1 cellular context compared by ENCODE assay signal in the genomic region with DNA sequence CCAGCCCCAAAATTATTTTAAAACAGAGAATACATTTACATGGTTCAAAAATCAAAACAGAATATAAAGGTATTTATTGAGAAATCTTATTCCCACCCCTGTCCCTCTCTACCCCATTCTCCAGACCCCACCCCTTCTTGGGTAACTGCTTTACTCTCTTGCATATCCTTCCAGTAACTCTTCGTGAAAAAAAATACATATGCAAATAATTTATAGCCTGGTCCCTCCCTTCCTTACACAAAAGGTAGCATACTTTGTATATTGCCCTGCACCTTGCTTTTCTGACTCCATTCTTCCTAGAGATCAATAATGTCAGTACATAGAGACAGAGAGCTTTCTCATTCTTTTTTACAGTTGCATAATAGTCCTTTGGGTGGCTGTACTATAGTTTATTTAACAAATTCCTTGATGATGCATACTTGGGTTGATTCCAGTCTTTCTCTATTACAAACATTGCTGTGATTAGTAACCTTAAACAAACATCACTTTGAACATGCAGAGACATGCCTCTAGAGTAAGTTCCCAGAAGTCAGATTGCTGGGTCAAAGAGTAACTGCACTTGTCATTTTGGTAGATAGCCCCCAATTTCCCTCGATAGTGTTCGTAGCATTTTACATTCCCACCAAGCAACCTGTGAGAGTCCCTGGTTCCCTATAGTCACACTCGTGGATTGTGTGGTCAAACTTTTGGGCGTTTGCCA.
A peak's percentile ranks its signal among the peaks of the same experiment; 100 is the strongest.
TF ChIP-seq lines count a peak whose summit lies in the region.

No MANE protein-coding gene starts in this region.

TF ChIP-seq in HepG2, 621 proteins besides CTCF, POLR2A, EP300 and RAD21 (continued from another document and continues in another):
- TF ChIP-seq ZSCAN29 (CRISPR knock-in tag; conservative IDR thresholded peaks at IDR 0.05), result 0 out of 2 replicates have a peak, but pooled peaks have one; percentile 5
- TF ChIP-seq ZNF720 (CRISPR knock-in tag; IDR thresholded peaks at IDR 0.05), result no peak
- TF ChIP-seq, protein P1, sequence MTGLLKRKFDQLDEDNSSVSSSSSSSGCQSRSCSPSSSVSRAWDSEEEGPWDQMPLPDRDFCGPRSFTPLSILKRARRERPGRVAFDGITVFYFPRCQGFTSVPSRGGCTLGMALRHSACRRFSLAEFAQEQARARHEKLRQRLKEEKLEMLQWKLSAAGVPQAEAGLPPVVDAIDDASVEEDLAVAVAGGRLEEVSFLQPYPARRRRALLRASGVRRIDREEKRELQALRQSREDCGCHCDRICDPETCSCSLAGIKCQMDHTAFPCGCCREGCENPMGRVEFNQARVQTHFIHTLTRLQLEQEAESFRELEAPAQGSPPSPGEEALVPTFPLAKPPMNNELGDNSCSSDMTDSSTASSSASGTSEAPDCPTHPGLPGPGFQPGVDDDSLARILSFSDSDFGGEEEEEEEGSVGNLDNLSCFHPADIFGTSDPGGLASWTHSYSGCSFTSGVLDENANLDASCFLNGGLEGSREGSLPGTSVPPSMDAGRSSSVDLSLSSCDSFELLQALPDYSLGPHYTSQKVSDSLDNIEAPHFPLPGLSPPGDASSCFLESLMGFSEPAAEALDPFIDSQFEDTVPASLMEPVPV (CRISPR knock-in tag; IDR thresholded peaks at IDR 0.05), result peak; percentile 27; the same call in 1 of the 2 replicates
- TF ChIP-seq, protein P2, sequence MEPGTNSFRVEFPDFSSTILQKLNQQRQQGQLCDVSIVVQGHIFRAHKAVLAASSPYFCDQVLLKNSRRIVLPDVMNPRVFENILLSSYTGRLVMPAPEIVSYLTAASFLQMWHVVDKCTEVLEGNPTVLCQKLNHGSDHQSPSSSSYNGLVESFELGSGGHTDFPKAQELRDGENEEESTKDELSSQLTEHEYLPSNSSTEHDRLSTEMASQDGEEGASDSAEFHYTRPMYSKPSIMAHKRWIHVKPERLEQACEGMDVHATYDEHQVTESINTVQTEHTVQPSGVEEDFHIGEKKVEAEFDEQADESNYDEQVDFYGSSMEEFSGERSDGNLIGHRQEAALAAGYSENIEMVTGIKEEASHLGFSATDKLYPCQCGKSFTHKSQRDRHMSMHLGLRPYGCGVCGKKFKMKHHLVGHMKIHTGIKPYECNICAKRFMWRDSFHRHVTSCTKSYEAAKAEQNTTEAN (CRISPR knock-in tag; conservative IDR thresholded peaks at IDR 0.05), result peak; percentile 45; the same call in 1 of the 2 replicates
- TF ChIP-seq ERF (CRISPR knock-in tag; IDR thresholded peaks at IDR 0.05), result peak; percentile 48; the same call in 1 of the 2 replicates
- peak; percentile 84 for TF ChIP-seq TFE3 (CRISPR knock-in tag; IDR thresholded peaks at IDR 0.05)
- TF ChIP-seq NBN (conservative IDR thresholded peaks at IDR 0.05), result no peak
- TF ChIP-seq, protein P3, sequence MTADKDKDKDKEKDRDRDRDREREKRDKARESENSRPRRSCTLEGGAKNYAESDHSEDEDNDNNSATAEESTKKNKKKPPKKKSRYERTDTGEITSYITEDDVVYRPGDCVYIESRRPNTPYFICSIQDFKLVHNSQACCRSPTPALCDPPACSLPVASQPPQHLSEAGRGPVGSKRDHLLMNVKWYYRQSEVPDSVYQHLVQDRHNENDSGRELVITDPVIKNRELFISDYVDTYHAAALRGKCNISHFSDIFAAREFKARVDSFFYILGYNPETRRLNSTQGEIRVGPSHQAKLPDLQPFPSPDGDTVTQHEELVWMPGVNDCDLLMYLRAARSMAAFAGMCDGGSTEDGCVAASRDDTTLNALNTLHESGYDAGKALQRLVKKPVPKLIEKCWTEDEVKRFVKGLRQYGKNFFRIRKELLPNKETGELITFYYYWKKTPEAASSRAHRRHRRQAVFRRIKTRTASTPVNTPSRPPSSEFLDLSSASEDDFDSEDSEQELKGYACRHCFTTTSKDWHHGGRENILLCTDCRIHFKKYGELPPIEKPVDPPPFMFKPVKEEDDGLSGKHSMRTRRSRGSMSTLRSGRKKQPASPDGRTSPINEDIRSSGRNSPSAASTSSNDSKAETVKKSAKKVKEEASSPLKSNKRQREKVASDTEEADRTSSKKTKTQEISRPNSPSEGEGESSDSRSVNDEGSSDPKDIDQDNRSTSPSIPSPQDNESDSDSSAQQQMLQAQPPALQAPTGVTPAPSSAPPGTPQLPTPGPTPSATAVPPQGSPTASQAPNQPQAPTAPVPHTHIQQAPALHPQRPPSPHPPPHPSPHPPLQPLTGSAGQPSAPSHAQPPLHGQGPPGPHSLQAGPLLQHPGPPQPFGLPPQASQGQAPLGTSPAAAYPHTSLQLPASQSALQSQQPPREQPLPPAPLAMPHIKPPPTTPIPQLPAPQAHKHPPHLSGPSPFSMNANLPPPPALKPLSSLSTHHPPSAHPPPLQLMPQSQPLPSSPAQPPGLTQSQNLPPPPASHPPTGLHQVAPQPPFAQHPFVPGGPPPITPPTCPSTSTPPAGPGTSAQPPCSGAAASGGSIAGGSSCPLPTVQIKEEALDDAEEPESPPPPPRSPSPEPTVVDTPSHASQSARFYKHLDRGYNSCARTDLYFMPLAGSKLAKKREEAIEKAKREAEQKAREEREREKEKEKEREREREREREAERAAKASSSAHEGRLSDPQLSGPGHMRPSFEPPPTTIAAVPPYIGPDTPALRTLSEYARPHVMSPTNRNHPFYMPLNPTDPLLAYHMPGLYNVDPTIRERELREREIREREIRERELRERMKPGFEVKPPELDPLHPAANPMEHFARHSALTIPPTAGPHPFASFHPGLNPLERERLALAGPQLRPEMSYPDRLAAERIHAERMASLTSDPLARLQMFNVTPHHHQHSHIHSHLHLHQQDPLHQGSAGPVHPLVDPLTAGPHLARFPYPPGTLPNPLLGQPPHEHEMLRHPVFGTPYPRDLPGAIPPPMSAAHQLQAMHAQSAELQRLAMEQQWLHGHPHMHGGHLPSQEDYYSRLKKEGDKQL (CRISPR knock-in tag; IDR thresholded peaks at IDR 0.05; ENCODE audit: low read depth), result peak; percentile 91
- TF ChIP-seq ZKSCAN5 (CRISPR knock-in tag; IDR thresholded peaks at IDR 0.05), result no peak
- no peak for TF ChIP-seq SALL2 (CRISPR knock-in tag; IDR thresholded peaks at IDR 0.05)
- TF ChIP-seq FOXJ3 (CRISPR knock-in tag; IDR thresholded peaks at IDR 0.05; ENCODE audit: borderline replicate concordance), result peak; percentile 95; the same call in 1 of the 2 replicates
- TF ChIP-seq HOXA3 (CRISPR knock-in tag; IDR thresholded peaks at IDR 0.05), result peak; percentile 61
- TF ChIP-seq PAF1 (CRISPR knock-in tag; IDR thresholded peaks at IDR 0.05), result no peak
- TF ChIP-seq PRDM15 (CRISPR knock-in tag; IDR thresholded peaks at IDR 0.05), result no peak
- TF ChIP-seq ZNF503 (CRISPR knock-in tag; IDR thresholded peaks at IDR 0.05), result peak; percentile 92
- TF ChIP-seq, protein P4, sequence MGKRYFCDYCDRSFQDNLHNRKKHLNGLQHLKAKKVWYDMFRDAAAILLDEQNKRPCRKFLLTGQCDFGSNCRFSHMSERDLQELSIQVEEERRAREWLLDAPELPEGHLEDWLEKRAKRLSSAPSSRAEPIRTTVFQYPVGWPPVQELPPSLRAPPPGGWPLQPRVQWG (CRISPR knock-in tag; IDR thresholded peaks at IDR 0.05; ENCODE audit: borderline replicate concordance, low read depth), result no peak
- TF ChIP-seq KLF9 (CRISPR knock-in tag; IDR thresholded peaks at IDR 0.05; ENCODE audit: low read depth), result 0 out of 2 replicates have a peak, but pooled peaks have one; percentile 46
- TF ChIP-seq, protein P5, sequence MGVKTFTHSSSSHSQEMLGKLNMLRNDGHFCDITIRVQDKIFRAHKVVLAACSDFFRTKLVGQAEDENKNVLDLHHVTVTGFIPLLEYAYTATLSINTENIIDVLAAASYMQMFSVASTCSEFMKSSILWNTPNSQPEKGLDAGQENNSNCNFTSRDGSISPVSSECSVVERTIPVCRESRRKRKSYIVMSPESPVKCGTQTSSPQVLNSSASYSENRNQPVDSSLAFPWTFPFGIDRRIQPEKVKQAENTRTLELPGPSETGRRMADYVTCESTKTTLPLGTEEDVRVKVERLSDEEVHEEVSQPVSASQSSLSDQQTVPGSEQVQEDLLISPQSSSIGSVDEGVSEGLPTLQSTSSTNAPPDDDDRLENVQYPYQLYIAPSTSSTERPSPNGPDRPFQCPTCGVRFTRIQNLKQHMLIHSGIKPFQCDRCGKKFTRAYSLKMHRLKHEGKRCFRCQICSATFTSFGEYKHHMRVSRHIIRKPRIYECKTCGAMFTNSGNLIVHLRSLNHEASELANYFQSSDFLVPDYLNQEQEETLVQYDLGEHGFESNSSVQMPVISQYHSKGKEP (CRISPR knock-in tag; IDR thresholded peaks at IDR 0.05), result no peak
- TF ChIP-seq HOXA9 (CRISPR knock-in tag; IDR thresholded peaks at IDR 0.05; ENCODE audit: borderline replicate concordance), result no peak
- TF ChIP-seq MBNL3 (CRISPR knock-in tag; conservative IDR thresholded peaks at IDR 0.05), result no peak
- no peak for TF ChIP-seq SAFB2 (CRISPR knock-in tag; IDR thresholded peaks at IDR 0.05; ENCODE audit: borderline replicate concordance, low read depth)
- TF ChIP-seq ZNF670 (CRISPR knock-in tag; IDR thresholded peaks at IDR 0.05; ENCODE audit: borderline replicate concordance), result peak; percentile 66; the same call in 1 of the 2 replicates
- TF ChIP-seq ZNF605 (CRISPR knock-in tag; IDR thresholded peaks at IDR 0.05), result no peak
- peak; percentile 86 for TF ChIP-seq PHF21A (CRISPR knock-in tag; IDR thresholded peaks at IDR 0.05)
- no peak for TF ChIP-seq ZNF552 (CRISPR knock-in tag; IDR thresholded peaks at IDR 0.05; ENCODE audit: borderline replicate concordance)
- TF ChIP-seq, protein P6, sequence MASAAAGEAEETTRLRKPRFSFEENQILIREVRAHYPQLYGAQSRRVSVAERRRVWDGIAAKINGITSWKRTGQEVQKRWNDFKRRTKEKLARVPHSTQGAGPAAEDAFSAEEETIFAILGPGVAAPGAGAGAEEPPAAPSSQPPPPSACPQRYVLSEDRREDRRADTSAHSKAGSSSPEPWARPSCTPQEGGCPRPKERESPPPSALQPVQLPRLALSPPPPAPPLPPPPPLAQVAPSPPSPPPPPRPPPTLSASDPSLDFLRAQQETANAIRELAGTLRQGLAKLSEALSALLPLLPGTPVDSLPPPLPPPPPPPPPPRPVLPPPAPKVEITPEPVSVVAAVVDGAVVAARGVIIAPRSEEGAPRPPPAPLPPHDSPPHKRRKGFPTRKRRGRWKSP (CRISPR knock-in tag; IDR thresholded peaks at IDR 0.05), result peak; percentile 67; the same call in 1 of the 2 replicates
- no peak for TF ChIP-seq ARNT (IDR thresholded peaks at IDR 0.05)
- TF ChIP-seq ZMAT3 (CRISPR knock-in tag; conservative IDR thresholded peaks at IDR 0.05), result no peak
- TF ChIP-seq NFE2L2 (IDR thresholded peaks at IDR 0.05; ENCODE audit: low read length), result no peak
- no peak for TF ChIP-seq ZNF33A (CRISPR knock-in tag; IDR thresholded peaks at IDR 0.05; ENCODE audit: borderline replicate concordance)
- no peak for TF ChIP-seq ZNF709 (CRISPR knock-in tag; IDR thresholded peaks at IDR 0.05)
- TF ChIP-seq ZEB1 (IDR thresholded peaks at IDR 0.05; ENCODE audit: insufficient replicate concordance, low read depth), result peak; percentile 83
- 0 out of 2 replicates have a peak, but pooled peaks have one; percentile 56 for TF ChIP-seq HOXD1 (CRISPR knock-in tag; IDR thresholded peaks at IDR 0.05)
- TF ChIP-seq HDAC1 (CRISPR knock-in tag; IDR thresholded peaks at IDR 0.05), result peak; percentile 84; the same call in 1 of the 2 replicates
- no peak for TF ChIP-seq ZNF230 (CRISPR knock-in tag; IDR thresholded peaks at IDR 0.05)
